In the genomic region with DNA sequence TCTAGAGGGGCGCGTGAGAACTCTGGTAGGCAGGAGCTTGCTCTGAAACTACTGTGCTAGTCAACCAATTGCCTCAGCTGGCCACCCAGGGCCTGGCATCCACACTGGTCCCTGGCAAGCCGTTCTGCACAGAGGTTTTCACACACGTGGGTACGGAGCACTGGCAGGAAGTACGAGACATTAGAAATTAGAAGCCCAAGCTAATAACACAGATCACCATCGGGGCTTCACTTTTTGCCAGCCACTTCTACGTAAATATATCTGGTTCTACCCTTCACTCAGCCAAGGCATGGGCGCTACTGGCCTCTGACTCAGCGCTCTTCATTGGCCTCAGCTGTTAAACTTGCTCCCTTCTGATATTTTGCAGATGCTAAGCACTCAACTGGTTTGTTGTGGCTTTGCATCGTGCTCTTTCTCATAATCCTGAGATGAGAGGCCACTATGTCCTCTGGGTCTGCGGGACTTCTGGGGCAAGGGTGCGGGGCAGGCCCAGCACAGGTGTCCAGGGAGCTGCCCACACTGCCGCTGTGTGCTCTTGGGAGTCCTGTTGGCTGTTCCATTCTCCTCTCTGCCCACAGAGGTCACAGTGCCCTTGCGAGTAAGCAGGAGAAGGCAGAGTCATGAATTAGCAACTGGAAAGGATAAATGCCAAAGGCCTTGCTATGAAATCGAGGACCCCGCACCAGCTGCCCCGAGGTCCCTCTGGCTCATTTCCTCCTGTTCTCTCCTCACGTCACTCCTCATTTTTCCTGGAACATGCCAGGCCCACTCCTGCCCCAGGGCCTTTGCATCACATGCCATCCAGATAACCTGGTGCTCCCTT, we compare ENCODE assay signal across 9 cellular contexts. TPM values are rescaled to one million over a fixed set of nuclear protein-coding genes. Genes with fewer than 3 reads are reported as not detected.
DNase-seq lines count a peak whose midpoint lies in the region; ATAC-seq and TF ChIP-seq lines count a peak whose summit lies in the region.
"Had no signal": no experiment of that assay in that cellular context is flagged by ENCODE, and none has a peak within 500 bp of the region (broad histone marks: within the 10 kb centered on the region; RNA-seq: fewer than 3 reads in every experiment).

No MANE protein-coding gene starts in this region.

- H3K9ac ChIP-seq in HCT116 (ENCODE audit: low read length) (peak overlapping the region; percentile 22), skeletal muscle satellite cell (ENCODE audit: low read depth, low read length) (peak overlapping the region; percentile 67)

- H3K4me2 ChIP-seq in HCT116 (ENCODE audit: low read length) (peak overlapping the region; percentile 57), skeletal muscle satellite cell (ENCODE audit: low read length) (peak overlapping the region; percentile 52)

- TF ChIP-seq CTCF in HCT116 (IDR thresholded peaks at IDR 0.05 in 2 of 3, conservative IDR thresholded peaks at IDR 0.05 in 1 of 3; ENCODE audit: borderline replicate concordance in 1 of 3, insufficient read depth in 1 of 3, low read depth in 2 of 3, low read length in 2 of 3) (no peak), fibroblast of the aortic adventitia (IDR thresholded peaks at IDR 0.05; ENCODE audit: insufficient read depth, low read length) (no peak), left lung (IDR thresholded peaks at IDR 0.05) (no peak)

- H3K4me1 ChIP-seq in HCT116 (ENCODE audit: control insufficient read depth in 1 of 2, insufficient read depth in 2 of 2, low read length in 2 of 2) (peaks cover 45 to 80% of the 10 kb centered on the region in 2 experiments), skeletal muscle satellite cell (ENCODE audit: control insufficient read depth, insufficient read depth, low read length) (peaks cover 56% of the 10 kb centered on the region), left lung (peaks cover 14 to 42% of the 10 kb centered on the region in 2 donors)

- no peaks in the 10 kb centered on the region for H3K79me2 ChIP-seq in HCT116 (ENCODE audit: insufficient read depth, low read length)

- intact Hi-C loops in HCT116 (cut with micrococcal nuclease) (no loop called here), left lung (cut with DNase I) (no loop called here)

- RAD21 ChIA-PET in HCT116 (lab: Charles Lee; ENCODE audit: low non-redundant PET in 1 of 2, low total read pairs in 2 of 2, uncharacterized antibody in 2 of 2, unreplicated experiment in 2 of 2): interaction anchor here in 1 of 2 experiments (1.3 kb wide), 1 partner anchor 35 kb away, joined by 3 read pairs; the partner anchor contains the start of gene MAT2A

- DNase-seq in HCT116 (ENCODE audit: low read depth, low spot score) (no peak), fibroblast of the aortic adventitia (ENCODE audit: low read depth) (peak; percentile 69), DMS53 treated with DMSO at 0.1 percent for 48 hours (lab: John Stamatoyannopoulos, UW; ENCODE audit: unreplicated experiment) (no peak), left lung (no peak), inferior parietal cortex (ENCODE audit: extremely low spot score) (no peak)
- DNase-seq: NCI-H146; stimulated activated naive CD4-positive, alpha-beta T cell treated with Interleukin-2 at 50 U/mL for 16 hours had no signal

- H2AFZ ChIP-seq in HCT116 (ENCODE audit: low read depth, low read length, poor library complexity, severe bottlenecking): peak overlapping the region; percentile 72

- ATAC-seq in HCT116 (no peak), SK-N-SH treated with all-trans-retinoic acid at 6 μM for 48 hours (peak; percentile 65), left lung (no peak)

- no peaks in the 10 kb centered on the region for H3K9me2 ChIP-seq in HCT116 (ENCODE audit: insufficient read depth)

- TF ChIP-seq POLR2A in HCT116 (IDR thresholded peaks at IDR 0.05; ENCODE audit: borderline replicate concordance, extremely low read depth, insufficient read depth, insufficient read length): no peak

- TF ChIP-seq RAD21 in HCT116 (IDR thresholded peaks at IDR 0.05; ENCODE audit: low read depth): no peak

- BruUV-seq in HCT116 (replicated peaks; lab: Mats Ljungman, UMichigan): no TSS peak

- H3K27me3 ChIP-seq in HCT116 (ENCODE audit: insufficient read depth, low read length): no peaks in the 10 kb centered on the region
- no peaks in the 10 kb centered on the region for H3K27me3 ChIP-seq in skeletal muscle satellite cell (ENCODE audit: control insufficient read depth, insufficient read depth, low read length)
- H3K27me3 ChIP-seq in left lung: no peaks in the 10 kb centered on the region

- POLR2A ChIA-PET in HCT116 (lab: Charles Lee): interaction anchor here (0.6 to 3.6 kb wide), 7 partner anchors 11 to 42 kb away, joined by 3 to 47 read pairs (median 4); partner anchors contain the start of gene MAT2A

- H4K20me1 ChIP-seq in HCT116 (ENCODE audit: insufficient read depth): no peaks in the 10 kb centered on the region

- H3K36me3 ChIP-seq in HCT116 (ENCODE audit: control insufficient read depth in 1 of 2, insufficient read depth in 2 of 2, low read length in 2 of 2) (no peaks in the 10 kb centered on the region), skeletal muscle satellite cell (ENCODE audit: insufficient read depth, low read length) (no peaks in the 10 kb centered on the region), left lung (no peaks in the 10 kb centered on the region)

- H3K4me3 ChIP-seq in HCT116 (replicated peaks in 1 of 2; ENCODE audit: low read depth in 1 of 2, low read length in 2 of 2): no peak overlapping the region
- H3K4me3 ChIP-seq in fibroblast of the aortic adventitia (ENCODE audit: low read depth, low read length): no peak overlapping the region
- no peak overlapping the region for H3K4me3 ChIP-seq in skeletal muscle satellite cell (ENCODE audit: low read length)
- no peak overlapping the region for H3K4me3 ChIP-seq in left lung

- H3K27ac ChIP-seq in HCT116 (ENCODE audit: low read depth, low read length) (peak overlapping the region; percentile 43), left lung (no peak overlapping the region)

- CTCF ChIA-PET in HCT116 (lab: Charles Lee): interaction anchor here (1.2 kb wide), 1 partner anchor 84 kb away, joined by 3 read pairs; no protein-coding TSS in a partner anchor

- H3K9me3 ChIP-seq in HCT116 (ENCODE audit: control insufficient read depth in 1 of 2, insufficient read depth in 1 of 2, low read depth in 1 of 2, low read length in 2 of 2) (no peaks in the 10 kb centered on the region; a peak in 1 of 4 replicates), skeletal muscle satellite cell (replicated peaks; ENCODE audit: low read length) (no peaks in the 10 kb centered on the region), left lung (no peaks in the 10 kb centered on the region)

TF ChIP-seq in HCT116, 20 proteins besides CTCF, POLR2A, EP300 and RAD21 (continues in another document):
- no peak for TF ChIP-seq TCF7L2 (IDR thresholded peaks at IDR 0.05; ENCODE audit: borderline replicate concordance, extremely low read depth, insufficient read depth, insufficient read length)
- no peak for TF ChIP-seq FOSL1 (IDR thresholded peaks at IDR 0.05; ENCODE audit: low read depth)
- TF ChIP-seq EGR1 (IDR thresholded peaks at IDR 0.05; ENCODE audit: low read depth): no peak
- TF ChIP-seq SRF (IDR thresholded peaks at IDR 0.05; ENCODE audit: low read depth): no peak
- TF ChIP-seq CEBPB (IDR thresholded peaks at IDR 0.05; ENCODE audit: low read depth): no peak

TF ChIP-seq in SK-N-SH treated with all-trans-retinoic acid at 6 μM for 48 hours, 23 proteins besides CTCF, POLR2A, EP300 and RAD21 (continues in another document):
- TF ChIP-seq CSRNP3 (CRISPR knock-in tag; IDR thresholded peaks at IDR 0.05) (no peak), PPARA (CRISPR knock-in tag; IDR thresholded peaks at IDR 0.05; ENCODE audit: borderline replicate concordance) (no peak), RARB (CRISPR knock-in tag; IDR thresholded peaks at IDR 0.05) (no peak), ARNTL (CRISPR knock-in tag; IDR thresholded peaks at IDR 0.05; ENCODE audit: borderline replicate concordance, low read depth) (no peak), CREB5 (CRISPR knock-in tag; IDR thresholded peaks at IDR 0.05; ENCODE audit: low read depth) (no peak), TCF4 (CRISPR knock-in tag; IDR thresholded peaks at IDR 0.05; ENCODE audit: borderline replicate concordance) (no peak)

RNA-seq across cellular contexts. Expression of gene MAT2A, which starts 35.1 kb away (rescaled TPM):
- 444 TPM for total RNA-seq in HCT116 (2021; ENCODE audit: unreplicated experiment)
- polyA plus RNA-seq in HCT116 (2012): 132 and 245 TPM in 2 replicates
- 161 and 179 TPM in 2 replicates for total RNA-seq in fibroblast of the aortic adventitia (ENCODE audit: low replicate concordance)
- 104 and 107 TPM in 2 replicates for total RNA-seq in skeletal muscle satellite cell (2012; rRNA removed)
- 100 to 1,000 TPM; 135 to 194 TPM for total RNA-seq in left lung

RNA-seq across cellular contexts. Expression of gene GGCX, which starts 57.5 kb away (rescaled TPM):
- total RNA-seq in HCT116 (2021; ENCODE audit: unreplicated experiment): 43.5 TPM
- 30.1 and 32.5 TPM in 2 replicates for polyA plus RNA-seq in HCT116 (2012)
- 26.7 and 43.3 TPM in 2 replicates for total RNA-seq in fibroblast of the aortic adventitia (ENCODE audit: low replicate concordance)
- 33.0 and 38.9 TPM in 2 replicates for total RNA-seq in skeletal muscle satellite cell (2012; rRNA removed)
- 100 to 1,000 TPM in 1 of 2 donors, 10 to 100 TPM in 1; 71.8 to 126 TPM for total RNA-seq in left lung
